1 cellular context compared by ENCODE assay signal in genomic region chr11:73350908-73351636, GRCh38.
TF ChIP-seq lines count a peak whose summit lies in the region.

No MANE protein-coding gene starts in this region.

TF ChIP-seq in WTC11, 78 proteins besides CTCF, POLR2A, EP300 and RAD21 (continued from another document):
- TF ChIP-seq FOXJ3 (CRISPR knock-in tag; IDR thresholded peaks at IDR 0.05; ENCODE audit: borderline replicate concordance) (no peak), SMAD4 (CRISPR knock-in tag; IDR thresholded peaks at IDR 0.05) (no peak), TCF7 (CRISPR knock-in tag; IDR thresholded peaks at IDR 0.05; ENCODE audit: low read depth) (no peak)
